3 cellular contexts compared by ENCODE assay signal in the genomic region with DNA sequence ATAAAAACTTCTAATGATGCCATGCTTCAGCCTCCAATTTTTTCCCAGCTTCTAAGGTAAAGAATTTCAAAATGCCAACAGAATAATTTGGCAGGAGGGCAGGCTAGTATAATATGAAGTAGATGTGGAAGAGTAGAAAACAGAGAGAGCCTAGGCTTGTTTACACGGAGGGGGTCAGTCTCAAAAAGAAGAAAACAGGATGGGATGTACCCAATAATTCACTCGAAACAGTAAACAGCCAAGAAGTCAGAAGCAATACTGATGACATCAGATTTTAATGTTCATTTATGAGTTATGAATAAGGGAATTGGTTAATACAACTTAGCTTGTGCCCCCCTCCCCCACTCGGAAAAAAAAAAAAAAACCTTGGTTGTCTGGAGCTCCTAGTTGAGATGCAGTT.
"Had no signal": no experiment of that assay in that cellular context is flagged by ENCODE, and none has a peak within 500 bp of the region (broad histone marks: within the 10 kb centered on the region; RNA-seq: fewer than 3 reads in every experiment).

No MANE protein-coding gene starts in this region.

- H3K4me3 ChIP-seq: GM12878 had no signal

- DNase-seq: GDM1, GF-D8 had no signal

- ATAC-seq: GM12878 had no signal
